Comparison of ENCODE assay signal across 26 cellular contexts in the genomic region with DNA sequence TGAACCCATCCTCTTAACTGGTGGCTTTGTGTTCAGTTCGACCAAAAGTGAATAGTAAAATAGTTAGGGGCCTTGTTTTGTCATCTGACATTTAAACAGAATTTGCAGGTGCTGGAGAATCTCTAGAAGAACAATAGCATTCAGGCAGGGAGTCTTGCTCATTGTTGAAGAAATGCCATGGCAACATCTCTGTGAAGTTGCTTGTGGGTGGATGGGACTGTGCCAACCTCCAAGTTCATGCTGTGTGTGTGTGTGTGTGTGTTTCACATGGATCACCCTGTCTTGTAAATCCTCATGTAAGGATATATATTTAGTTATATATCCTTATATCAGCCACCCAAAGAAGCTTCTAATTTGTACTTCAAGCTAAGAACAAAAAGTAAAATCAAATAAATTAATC.
A peak's percentile ranks its signal among the peaks of the same experiment; 100 is the strongest.
DNase-seq lines count a peak whose midpoint lies in the region.
"Had no signal": no experiment of that assay in that cellular context is flagged by ENCODE, and none has a peak within 500 bp of the region (broad histone marks: within the 10 kb centered on the region; RNA-seq: fewer than 3 reads in every experiment).

No MANE protein-coding gene starts in this region.

- no peak overlapping the region for H3K9ac ChIP-seq in neuronal stem cell (ENCODE audit: low read depth, low read length, poor library complexity)

- H2BK15ac ChIP-seq in neuronal stem cell (ENCODE audit: low read length), result no peak overlapping the region

- H3K4ac ChIP-seq in neuronal stem cell (ENCODE audit: low read length), result no peak overlapping the region

- H2BK12ac ChIP-seq in neuronal stem cell (ENCODE audit: low read length), result no peak overlapping the region

- no CpG with 5 or more reads among the region's 1 CpG for WGBS in neuronal stem cell (ENCODE audit: extremely low coverage in 2 of 2, insufficient read length in 2 of 2, insufficient replicate concordance in 1 of 2), 2 donors

- H3K14ac ChIP-seq in neuronal stem cell (ENCODE audit: low read length), result no peak overlapping the region

- H4K91ac ChIP-seq in neuronal stem cell (ENCODE audit: low read depth, low read length, poor library complexity), result no peak overlapping the region

- no peak overlapping the region for H2BK5ac ChIP-seq in neuronal stem cell (ENCODE audit: low read length)

- H3K4me3 ChIP-seq in neuronal stem cell (ENCODE audit: low read length in 2 of 2), result no peak overlapping the region
- H3K4me3 ChIP-seq: ascending aorta, left ventricle myocardium inferior, sigmoid colon, SJCRH30, tibial nerve had no signal

- H3K27me3 ChIP-seq in neuronal stem cell (ENCODE audit: control insufficient read depth in 3 of 3, insufficient read depth in 3 of 3, low read depth in 1 of 3, low read length in 3 of 3), result no peaks in the 10 kb centered on the region
- H3K27me3 ChIP-seq: ascending aorta, foreskin keratinocyte, sigmoid colon, SJCRH30, tibial nerve had no signal

- no peak overlapping the region for H2AFZ ChIP-seq in neuronal stem cell (ENCODE audit: low read length)

- no peak overlapping the region for H2BK120ac ChIP-seq in neuronal stem cell (ENCODE audit: low read depth, low read length)

- H3K27ac ChIP-seq in neuronal stem cell (replicated peaks; ENCODE audit: low read length), result no peak overlapping the region
- H3K27ac ChIP-seq: ascending aorta, foreskin keratinocyte, left ventricle myocardium inferior, sigmoid colon, SJCRH30, tibial nerve had no signal

- peaks cover 4 to 18% of the 10 kb centered on the region in 2 donors for H3K9me3 ChIP-seq in neuronal stem cell (replicated peaks in 1 of 2; ENCODE audit: control insufficient read depth in 2 of 2, insufficient read depth in 1 of 2, low read depth in 1 of 2, low read length in 2 of 2)
- H3K9me3 ChIP-seq: ascending aorta, SJCRH30 had no signal

- DNase-seq in NCI-H146 (lab: John Stamatoyannopoulos, UW) (peak; percentile 84), NCI-H345 treated with DMSO at 0.1 percent for 48 hours (lab: John Stamatoyannopoulos, UW; ENCODE audit: unreplicated experiment) (peak; percentile 92), dermis blood vessel endothelial cell (peak; percentile 12), neuronal stem cell (ENCODE audit: low spot score) (no peak), T-helper 2 cell (no peak), KG1 (lab: John Stamatoyannopoulos, UW) (no peak)
- DNase-seq in effector CD4-positive, alpha-beta T cell, result no peak
- DNase-seq: activated CD4-positive, CD25-positive, alpha-beta regulatory T cell treated with anti-CD3 and anti-CD28 coated beads, Interleukin-2, amount 50 U/mL, for 72 hours; activated CD8-positive, alpha-beta T cell treated with anti-CD3 and anti-CD28 coated beads for 36 hours; activated effector memory CD4-positive, alpha-beta T cell treated with Interleukin-2 at 50 U/mL for 16 hours; activated naive CD8-positive, alpha-beta T cell treated with anti-CD3 and anti-CD28 coated beads for 36 hours; CD4-positive, CD25-positive, alpha-beta regulatory T cell; effector CD8-positive, alpha-beta T cell; erythroblast; foreskin keratinocyte; hippocampal formation; left ventricle myocardium inferior; natural killer cell; NCI-H2029; NCI-H510A; sigmoid colon; SJCRH30; stimulated activated naive CD8-positive, alpha-beta T cell treated with anti-CD3 and anti-CD28 coated beads, Interleukin-15, amount 100 ng/mL, for 72 hours; T-helper 1 cell had no signal

- H3K4me1 ChIP-seq in neuronal stem cell (ENCODE audit: control insufficient read depth in 2 of 2, insufficient read depth in 1 of 2, low read depth in 1 of 2, low read length in 2 of 2), result peaks cover 5 to 25% of the 10 kb centered on the region in 2 donors
- H3K4me1 ChIP-seq: ascending aorta, foreskin keratinocyte, left ventricle myocardium inferior, sigmoid colon, SJCRH30, tibial nerve had no signal

- no peak overlapping the region for H3K18ac ChIP-seq in neuronal stem cell (ENCODE audit: low read length)

- H4K8ac ChIP-seq in neuronal stem cell (ENCODE audit: low read depth, low read length), result no peak overlapping the region

- H2AK5ac ChIP-seq in neuronal stem cell (ENCODE audit: low read depth, low read length), result no peak overlapping the region

- H3K4me2 ChIP-seq in neuronal stem cell (ENCODE audit: insufficient read depth, low read length, poor library complexity, severe bottlenecking), result peak overlapping the region; percentile 13

- H3K36me3 ChIP-seq in neuronal stem cell (replicated peaks in 1 of 2; ENCODE audit: control insufficient read depth in 2 of 2, insufficient read depth in 2 of 2, low read length in 2 of 2), result no peaks in the 10 kb centered on the region
- H3K36me3 ChIP-seq: ascending aorta, left ventricle myocardium inferior, sigmoid colon, SJCRH30, tibial nerve had no signal

- H3K79me1 ChIP-seq in neuronal stem cell (ENCODE audit: low read depth, low read length), result no peaks in the 10 kb centered on the region

- H3K23ac ChIP-seq in neuronal stem cell (ENCODE audit: low read depth, low read length, poor library complexity), result no peak overlapping the region

Comparison
In these comparisons a context has a peak if more than half of its experiments do, and no peak if none do; other contexts are left out.
1. DNase-seq: peak in NCI-H146 (single experiment), NCI-H345 treated with DMSO at 0.1 percent for 48 hours (single experiment) and dermis blood vessel endothelial cell (single experiment); none in neuronal stem cell (single experiment), T-helper 2 cell (0 of 5), effector CD4-positive, alpha-beta T cell (single experiment) and KG1 (single experiment).